Comparison of ENCODE assay signal across 26 cellular contexts in genomic region chr12:57169046-57169795, GRCh38. TPM values are rescaled to one million over a fixed set of nuclear protein-coding genes. Genes with fewer than 3 reads are reported as not detected.
DNase-seq lines count a peak whose midpoint lies in the region; ATAC-seq lines count a peak whose summit lies in the region.
"Had no signal": no experiment of that assay in that cellular context is flagged by ENCODE, and none has a peak within 500 bp of the region (broad histone marks: within the 10 kb centered on the region; RNA-seq: fewer than 3 reads in every experiment).

No MANE protein-coding gene starts in this region.

- H3K4me1 ChIP-seq in right cardiac atrium (ENCODE audit: control insufficient read depth, insufficient read depth, low read length), result no peaks in the 10 kb centered on the region

- peak in 2 of 3 donors; percentile 41 to 54 for DNase-seq in right cardiac atrium
- no peak for DNase-seq in left cardiac atrium
- DNase-seq in occipital lobe (lab: John Stamatoyannopoulos, UW), result peak; percentile 57
- DNase-seq in iPS-NIHi7 (ENCODE audit: extremely low spot score), result no peak
- no peak for DNase-seq in A172 (ENCODE audit: low spot score)
- DNase-seq in stimulated activated CD4-positive, alpha-beta T cell treated with anti-CD3 and anti-CD28 coated beads, Interleukin-15, amount 100 ng/mL, for 24 hours, result no peak
- DNase-seq: AML-193; C1 segment of cervical spinal cord; CD4-positive, alpha-beta memory T cell; COR-L47; DMS53; MM.1S; NCI-H1048; NCI-H1417; NCI-H1694; NCI-H2029 treated with DMSO at 0.1 percent for 48 hours; NCI-H446 treated with DMSO at 0.1 percent for 48 hours; NCI-H526 treated with DMSO at 0.1 percent for 48 hours; SHP77 treated with DMSO at 0.1 percent for 48 hours had no signal

- H3K27me3 ChIP-seq in right cardiac atrium (ENCODE audit: control insufficient read depth, insufficient read depth), result no peaks in the 10 kb centered on the region

- no peak overlapping the region for H3K27ac ChIP-seq in right cardiac atrium (ENCODE audit: low read length)
- H3K27ac ChIP-seq in cingulate gyrus (ENCODE audit: low read depth, low read length), result peak overlapping the region; percentile 29
- H3K27ac ChIP-seq: 22Rv1, KMS-11 had no signal

- no peak overlapping the region for H3K4me3 ChIP-seq in right cardiac atrium (ENCODE audit: low read length)

- H3K9me3 ChIP-seq in right cardiac atrium (ENCODE audit: control insufficient read depth, low read length), result no peaks in the 10 kb centered on the region

- ATAC-seq in right cardiac atrium (no peak), left cardiac atrium (no peak), HG03571 (IDR thresholded peaks at IDR 0.05; ENCODE audit: unreplicated experiment) (no peak)

- 86% methylated on average over 23 of the region's 23 CpGs for WGBS in right cardiac atrium

- intact Hi-C loops in right cardiac atrium (cut with DNase I), result no loop called here
- intact Hi-C loops in left cardiac atrium (cut with DNase I), result no loop called here

RNA-seq across cellular contexts. Expression of gene LRP1-AS, which starts 21.8 kb away (rescaled TPM):
- total RNA-seq in right cardiac atrium (not detected), left cardiac atrium (not detected), occipital lobe (not detected)
- not detected for polyA plus RNA-seq in right cardiac atrium
- not detected in 2 replicates for total RNA-seq in A172 (2014; rRNA removed; shearing (Covaris generic))
- total RNA-seq: CD4-positive, alpha-beta memory T cell; Daoy; G401 had no signal
- polyA plus RNA-seq: CD4-positive, alpha-beta memory T cell; IgD-negative memory B cell had no signal

RNA-seq across cellular contexts. Expression of gene LRP1, which starts 40.9 kb away (rescaled TPM):
- total RNA-seq in right cardiac atrium, result 100 to 1,000 TPM in 3 of 4 donors, 10 to 100 TPM in 1; 79.7 to 181 (median 154) TPM
- polyA plus RNA-seq in right cardiac atrium, result 55.0 TPM
- 100 to 1,000 TPM; 188 to 222 TPM for total RNA-seq in left cardiac atrium
- 65.4 TPM for total RNA-seq in occipital lobe
- total RNA-seq in A172 (2014; rRNA removed; shearing (Covaris generic)), result 34.1 and 35.5 TPM in 2 replicates

RNA-seq across cellular contexts. Expression of gene NXPH4, which starts 47.4 kb away (rescaled TPM):
- total RNA-seq in right cardiac atrium, result under 1 TPM in 3 of 4 donors, not detected in 1; 0.11 to 0.39 (median 0.29) TPM
- polyA plus RNA-seq in right cardiac atrium, result 1.2 TPM
- total RNA-seq in left cardiac atrium, result 1 to 10 TPM in 1 of 2 donors, under 1 TPM in 1; 0.50 to 2.1 TPM
- total RNA-seq in occipital lobe, result 0.78 TPM
- total RNA-seq in A172 (2014; rRNA removed; shearing (Covaris generic)), result 5.3 and 5.8 TPM in 2 replicates
- total RNA-seq: CD4-positive, alpha-beta memory T cell; G401 had no signal
- polyA plus RNA-seq: CD4-positive, alpha-beta memory T cell had no signal

RNA-seq across cellular contexts. Expression of gene STAT6, which starts 58.1 kb away (rescaled TPM):
- total RNA-seq in right cardiac atrium (10 to 100 TPM; 77.8 to 89.6 (median 83.6) TPM), left cardiac atrium (10 to 100 TPM; 77.7 to 78.1 TPM), occipital lobe (4.7 TPM)
- 57.6 TPM for polyA plus RNA-seq in right cardiac atrium
- 15.2 and 18.4 TPM in 2 replicates for total RNA-seq in A172 (2014; rRNA removed; shearing (Covaris generic))

Comparison
In these comparisons a context has a peak if more than half of its experiments do, and no peak if none do; other contexts are left out.
1. DNase-seq: peak in right cardiac atrium (2 of 3) and occipital lobe (single experiment); none in left cardiac atrium (single experiment), iPS-NIHi7 (single experiment), A172 (single experiment) and stimulated activated CD4-positive, alpha-beta T cell treated with anti-CD3 and anti-CD28 coated beads, Interleukin-15, amount 100 ng/mL, for 24 hours (single experiment).